In genomic region chr2:5691659-5692529, GRCh38 we compare ENCODE assay signal across 9 cellular contexts. TPM values are rescaled to one million over a fixed set of nuclear protein-coding genes. Genes with fewer than 3 reads are reported as not detected.
A peak's percentile ranks its signal among the peaks of the same experiment; 100 is the strongest.
DNase-seq lines count a peak whose midpoint lies in the region; ATAC-seq and TF ChIP-seq lines count a peak whose summit lies in the region.
"Had no signal": no experiment of that assay in that cellular context is flagged by ENCODE, and none has a peak within 500 bp of the region (broad histone marks: within the 10 kb centered on the region; RNA-seq: fewer than 3 reads in every experiment).

TSS of gene SOX11 (plus strand) at chr2:5692384. CDS start at chr2:5692722, 338 bp downstream.

- no TSS peak for BruUV-seq in OCI-LY7 (replicated peaks; lab: Mats Ljungman, UMichigan)

- no peak within 1 kb of the TSS for H3K27ac ChIP-seq in OCI-LY7 (ENCODE audit: low read depth, low read length, poor library complexity, severe bottlenecking)

- peaks cover 15% of the 10 kb centered on the region; the same call in 1 of the 2 replicates for H3K79me2 ChIP-seq in OCI-LY7 (ENCODE audit: insufficient read depth, low read depth, low read length)

- no peaks in the 10 kb centered on the region for H3K9me3 ChIP-seq in OCI-LY7 (ENCODE audit: low read length)

- H3K4me2 ChIP-seq in OCI-LY7 (ENCODE audit: low read length), result peak within 1 kb of the TSS; percentile 30; the same call in 1 of the 2 replicates

- H2AFZ ChIP-seq in OCI-LY7 (ENCODE audit: low read length), result no peak within 1 kb of the TSS

- peak; percentile 28; the same call in 1 of the 2 replicates for TF ChIP-seq CTCF in OCI-LY7 (conservative IDR thresholded peaks at IDR 0.05; ENCODE audit: low read length)

- intact Hi-C loops in OCI-LY7 (cut with micrococcal nuclease; ENCODE audit: unreplicated experiment) (no loop called here), posterior cingulate gyrus (cut with DNase I) (no loop called here)

- no peaks in the 10 kb centered on the region for H3K36me3 ChIP-seq in OCI-LY7 (ENCODE audit: insufficient read depth, low read length)

- no peaks in the 10 kb centered on the region for H4K20me1 ChIP-seq in OCI-LY7 (ENCODE audit: insufficient read depth, low read length)

- peaks cover 11% of the 10 kb centered on the region for H3K4me1 ChIP-seq in OCI-LY7 (ENCODE audit: insufficient read depth, low read length, poor library complexity, severe bottlenecking)

- no peaks in the 10 kb centered on the region for H3K9me2 ChIP-seq in OCI-LY7 (ENCODE audit: insufficient read depth, low read length)

- ATAC-seq in GM21367 (IDR thresholded peaks at IDR 0.05; ENCODE audit: unreplicated experiment) (no peak), HG02840 (IDR thresholded peaks at IDR 0.05; ENCODE audit: low FRiP score, unreplicated experiment) (no peak), HG03196 (IDR thresholded peaks at IDR 0.05; ENCODE audit: unreplicated experiment) (no peak)
- ATAC-seq: K562 had no signal

- DNase-seq in HK-2 (ENCODE audit: unreplicated experiment) (peak; percentile 64), OCI-LY7 (ENCODE audit: low spot score) (peak; percentile 85), globus pallidus (ENCODE audit: low spot score) (peak; percentile 54), posterior cingulate gyrus (peak in 7 of 10 donors; percentile 49 to 94 (median 59)), NCI-H226 (no peak)

- POLR2A ChIA-PET in OCI-LY7 (lab: Charles Lee), result interaction anchor here (1.1 kb wide), 1 partner anchor 14 kb away, joined by 5 read pairs; no protein-coding TSS in a partner anchor

- CTCF ChIA-PET in OCI-LY7 (lab: Charles Lee; ENCODE audit: unreplicated experiment), result no interaction called here

- H3K4me3 ChIP-seq in OCI-LY7 (ENCODE audit: low read depth, low read length, poor library complexity, severe bottlenecking), result peak within 1 kb of the TSS; percentile 66
- H3K4me3 ChIP-seq: K562 had no signal

RNA-seq across cellular contexts. Expression of gene SOX11, which starts in this region (rescaled TPM):
- total RNA-seq in OCI-LY7 (2014; rRNA removed; shearing (Covaris generic)), result 6.8 and 7.7 TPM in 2 replicates
- 13.0 and 14.8 TPM in 2 replicates for total RNA-seq in OCI-LY7 (2022)
